ENCODE assay signal across 9 cellular contexts in genomic region chr11:86301742-86302091, GRCh38. TPM values are rescaled to one million over a fixed set of nuclear protein-coding genes. Genes with fewer than 3 reads are reported as not detected.
DNase-seq lines count a peak whose midpoint lies in the region; ATAC-seq and TF ChIP-seq lines count a peak whose summit lies in the region.
"Had no signal": no experiment of that assay in that cellular context is flagged by ENCODE, and none has a peak within 500 bp of the region (broad histone marks: within the 10 kb centered on the region; RNA-seq: fewer than 3 reads in every experiment).

No MANE protein-coding gene starts in this region.

- peak overlapping the region; percentile 79 for H3K4me3 ChIP-seq in CD8-positive, alpha-beta memory T cell (ENCODE audit: low read length)
- H3K4me3 ChIP-seq in adipocyte (ENCODE audit: low read length): peak overlapping the region; percentile 94

- no peaks in the 10 kb centered on the region for H3K27me3 ChIP-seq in CD8-positive, alpha-beta memory T cell (ENCODE audit: insufficient read depth, low read length, poor library complexity, severe bottlenecking)
- no peaks in the 10 kb centered on the region for H3K27me3 ChIP-seq in adipocyte (replicated peaks; ENCODE audit: control insufficient read depth, insufficient read depth, low read length)

- H3K9ac ChIP-seq in adipocyte (ENCODE audit: low read length): no peak overlapping the region

- intact Hi-C loops in natural killer cell (cut with micrococcal nuclease): loop anchor here (5.0 kb wide), 1 partner anchor 54 kb away; no protein-coding TSS in a partner anchor

- no peaks in the 10 kb centered on the region for H3K9me3 ChIP-seq in CD8-positive, alpha-beta memory T cell (ENCODE audit: low read length)
- H3K9me3 ChIP-seq in adipocyte (ENCODE audit: control insufficient read depth, low read length): no peaks in the 10 kb centered on the region
- H3K9me3 ChIP-seq: prostate gland had no signal

- H3K36me3 ChIP-seq in CD8-positive, alpha-beta memory T cell (ENCODE audit: insufficient read depth, low read length): no peaks in the 10 kb centered on the region
- H3K36me3 ChIP-seq in adipocyte (ENCODE audit: control insufficient read depth, insufficient read depth, low read length, severe bottlenecking): no peaks in the 10 kb centered on the region
- H3K36me3 ChIP-seq: prostate gland had no signal

- peaks cover 0 to 19% (median 0%) of the 10 kb centered on the region in 3 donors for H3K36me3 Mint-ChIP-seq in CD8-positive, alpha-beta memory T cell
- H3K36me3 Mint-ChIP-seq in natural killer cell: no peaks in the 10 kb centered on the region

- H3K4me1 ChIP-seq in CD8-positive, alpha-beta memory T cell (ENCODE audit: insufficient read depth, low read length): peaks cover 18% of the 10 kb centered on the region
- peaks cover 16% of the 10 kb centered on the region for H3K4me1 ChIP-seq in adipocyte (ENCODE audit: control insufficient read depth, insufficient read depth, low read length)

- H3K27ac Mint-ChIP-seq in CD8-positive, alpha-beta memory T cell: peak overlapping the region; percentile 90 to 100 (median 98)
- H3K27ac Mint-ChIP-seq in natural killer cell: peak overlapping the region; percentile 98 to 100

- no peak for TF ChIP-seq CTCF in natural killer cell (IDR thresholded peaks at IDR 0.05)

- H3K27me3 Mint-ChIP-seq in CD8-positive, alpha-beta memory T cell: peaks cover 2 to 5% of the 10 kb centered on the region in 2 donors
- peaks cover 8 to 10% of the 10 kb centered on the region in 2 donors for H3K27me3 Mint-ChIP-seq in natural killer cell (ENCODE audit: low read depth in 2 of 2)

- CTCF ChIA-PET in CD8-positive, alpha-beta memory T cell (lab: Charles Lee): interaction anchor here (1.5 to 2.0 kb wide), 3 partner anchors 10 to 57 kb away, joined by 5 read pairs; partner anchors contain the start of gene EED

- peak; percentile 4 for ATAC-seq in HG02884 (IDR thresholded peaks at IDR 0.05; ENCODE audit: unreplicated experiment)
- no peak for ATAC-seq in natural killer cell
- ATAC-seq in HG02571 (IDR thresholded peaks at IDR 0.05; ENCODE audit: unreplicated experiment): no peak
- no peak for ATAC-seq in GM18498 (IDR thresholded peaks at IDR 0.05; ENCODE audit: unreplicated experiment)

- H3K4me1 Mint-ChIP-seq in CD8-positive, alpha-beta memory T cell: peaks cover 28 to 43% (median 40%) of the 10 kb centered on the region in 3 donors
- H3K4me1 Mint-ChIP-seq in natural killer cell: peaks cover 22 to 24% of the 10 kb centered on the region in 2 donors

- DNase-seq in CD8-positive, alpha-beta memory T cell: no peak
- no peak for DNase-seq in adipocyte (ENCODE audit: low read depth)
- no peak for DNase-seq in natural killer cell
- DNase-seq in OCI-M2 (lab: John Stamatoyannopoulos, UW; ENCODE audit: unreplicated experiment): no peak
- DNase-seq in kidney tubule cell (ENCODE audit: low spot score): no peak

- POLR2A ChIA-PET in CD8-positive, alpha-beta memory T cell (lab: Charles Lee): interaction anchor here (0.7 to 2.2 kb wide), 3 partner anchors 8 to 549 kb away, joined by 4 to 10 read pairs (median 8); partner anchors contain the start of gene PICALM

- H3K9me3 Mint-ChIP-seq in CD8-positive, alpha-beta memory T cell: no peaks in the 10 kb centered on the region
- no peaks in the 10 kb centered on the region for H3K9me3 Mint-ChIP-seq in natural killer cell

- H3K4me3 Mint-ChIP-seq in CD8-positive, alpha-beta memory T cell: peak overlapping the region; percentile 97 to 100 (median 99)
- peak overlapping the region; percentile 99 for H3K4me3 Mint-ChIP-seq in natural killer cell

- peak overlapping the region; percentile 83 for H3K27ac ChIP-seq in CD8-positive, alpha-beta memory T cell (ENCODE audit: low read depth, low read length)

RNA-seq across cellular contexts. Expression of gene HIKESHI, which starts 0.3 kb away (rescaled TPM):
- total RNA-seq in CD8-positive, alpha-beta memory T cell: 10 to 100 TPM; 52.9 to 56.9 TPM
- 85.3 TPM for polyA plus RNA-seq in CD8-positive, alpha-beta memory T cell
- 10 to 100 TPM; 12.7 to 24.2 (median 18.2) TPM for total RNA-seq in natural killer cell

RNA-seq across cellular contexts. Expression of gene EED, which starts 57.2 kb away (rescaled TPM):
- total RNA-seq in CD8-positive, alpha-beta memory T cell: 100 to 1,000 TPM; 188 to 190 TPM
- 23.6 TPM for polyA plus RNA-seq in CD8-positive, alpha-beta memory T cell
- 10 to 100 TPM; 26.0 to 36.9 (median 34.0) TPM for total RNA-seq in natural killer cell

Comparison
In these comparisons a context has a peak if more than half of its experiments do, and no peak if none do; other contexts are left out.
1. RNA of gene EED, which starts 57.2 kb away (total RNA-seq): 188 to 190 TPM in CD8-positive, alpha-beta memory T cell; 26.0 to 36.9 TPM in natural killer cell; every median in the first group is over 4 times any median in the second.